Comparison of ENCODE assay signal across 14 cellular contexts in the genomic region with DNA sequence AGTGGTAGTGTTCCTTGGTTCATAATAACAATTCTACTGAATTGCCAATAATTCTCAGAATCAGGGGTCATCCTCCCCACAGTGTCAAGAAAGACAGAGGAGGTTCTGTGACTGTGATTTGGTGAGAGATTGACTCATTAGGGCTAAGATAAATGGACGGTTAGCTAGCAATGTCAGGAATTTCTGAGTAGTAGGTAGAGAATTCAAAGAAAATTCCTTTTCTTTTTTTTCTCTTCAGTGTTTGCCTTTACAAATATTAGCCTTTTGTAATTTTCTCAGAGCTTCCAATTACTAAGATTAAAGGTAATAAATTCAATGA. TPM values are rescaled to one million over a fixed set of nuclear protein-coding genes. Genes with fewer than 3 reads are reported as not detected.
DNase-seq lines count a peak whose midpoint lies in the region; ATAC-seq, FAIRE-seq and TF ChIP-seq lines count a peak whose summit lies in the region.
"Had no signal": no experiment of that assay in that cellular context is flagged by ENCODE, and none has a peak within 500 bp of the region (broad histone marks: within the 10 kb centered on the region; RNA-seq: fewer than 3 reads in every experiment).

No MANE protein-coding gene starts in this region.

- H2BK15ac ChIP-seq in H1 (ENCODE audit: low read length), result no peak overlapping the region

- H3K4me3 ChIP-seq in PC-3 (ENCODE audit: low read length), result no peak overlapping the region
- no peak overlapping the region for H3K4me3 ChIP-seq in H1 (ENCODE audit: extremely low read depth in 1 of 4, insufficient read depth in 2 of 4, low read depth in 3 of 4, low read length in 4 of 4)
- H3K4me3 ChIP-seq: coronary artery, right atrium auricular region had no signal

- H3K9me3 ChIP-seq in PC-3 (ENCODE audit: low read length) (no peaks in the 10 kb centered on the region), H1 (ENCODE audit: insufficient read depth in 2 of 2, low read depth in 1 of 2, low read length in 1 of 2) (no peaks in the 10 kb centered on the region; a peak in 1 of 4 replicates)
- H3K9me3 ChIP-seq: right atrium auricular region had no signal

- H3K4me1 Mint-ChIP-seq in activated CD4-positive, alpha-beta memory T cell treated with anti-CD3 and anti-CD28 coated beads, Interleukin-2, amount 10 ng/mL, durations not matched to agents 7 days and 5 days, result peaks cover 20% of the 10 kb centered on the region

- no peak overlapping the region for H2BK5ac ChIP-seq in H1 (ENCODE audit: low read depth, low read length)

- TF ChIP-seq CTCF in PC-3 (conservative IDR thresholded peaks at IDR 0.05; ENCODE audit: low read depth, low read length) (no peak), H1 (IDR thresholded peaks at IDR 0.05; ENCODE audit: control extremely low read depth in 1 of 3, insufficient read depth in 1 of 3, low read depth in 1 of 3, low read length in 3 of 3) (no peak)

- no peak overlapping the region for H2BK120ac ChIP-seq in H1 (replicated peaks; ENCODE audit: low read depth, low read length)

- no peaks in the 10 kb centered on the region; the same call in 1 of the 2 replicates for H3K23me2 ChIP-seq in H1 (ENCODE audit: low read depth, low read length)

- H3K79me2 ChIP-seq in PC-3 (ENCODE audit: low read length) (no peaks in the 10 kb centered on the region), H1 (ENCODE audit: control insufficient read depth in 1 of 2, insufficient read depth in 2 of 2, low read length in 2 of 2) (no peaks in the 10 kb centered on the region)

- no peak for TF ChIP-seq POLR2A in H1 (IDR thresholded peaks at IDR 0.05; ENCODE audit: control extremely low read depth in 1 of 2, low read depth in 2 of 2, low read length in 2 of 2)

- no peaks in the 10 kb centered on the region for H3K9me2 ChIP-seq in PC-3 (replicated peaks; ENCODE audit: low read length)

- no peak overlapping the region for H3K56ac ChIP-seq in H1 (replicated peaks; ENCODE audit: insufficient read length, low read depth, low read length)

- no peak overlapping the region for H2BK20ac ChIP-seq in H1 (ENCODE audit: low read length)

- H3K4me1 ChIP-seq in PC-3 (ENCODE audit: insufficient read depth, low read length) (peaks cover 23% of the 10 kb centered on the region), H1 (replicated peaks in 1 of 4; ENCODE audit: control insufficient read depth in 3 of 4, insufficient read depth in 4 of 4, low read length in 3 of 4) (peaks cover 0 to 9% (median under 1%) of the 10 kb centered on the region in 4 experiments; a peak in 1 of 7 replicates)
- H3K4me1 ChIP-seq: right atrium auricular region had no signal

- H3K4me2 ChIP-seq in PC-3 (ENCODE audit: low read length), result peak overlapping the region; percentile 36
- H3K4me2 ChIP-seq in H1 (ENCODE audit: insufficient read depth in 1 of 2, low read depth in 2 of 2, low read length in 2 of 2), result no peak overlapping the region

- H3F3A ChIP-seq in PC-3 (ENCODE audit: low read length, unreplicated experiment), result no peaks in the 10 kb centered on the region

- intact Hi-C loops in PC-3 (cut with micrococcal nuclease), result no loop called here

- ATAC-seq in PC-3 (peak; percentile 80), GM21423 (IDR thresholded peaks at IDR 0.05; ENCODE audit: unreplicated experiment) (no peak), GM19351 (IDR thresholded peaks at IDR 0.05; ENCODE audit: unreplicated experiment) (no peak), GM19328 (IDR thresholded peaks at IDR 0.05; ENCODE audit: unreplicated experiment) (no peak)
- ATAC-seq: stimulated activated naive CD8-positive, alpha-beta T cell treated with anti-CD3 and anti-CD28 coated beads, Interleukin-15, amount 100 ng/mL, for 72 hours had no signal

- CTCF ChIA-PET in PC-3 (lab: Charles Lee) (interaction anchor here (0.6 to 0.7 kb wide), 2 partner anchors 14 to 425 kb away, joined by 3 read pairs; no protein-coding TSS in a partner anchor), H1 (lab: Charles Lee; ENCODE audit: partially characterized antibody) (interaction anchor here (0.8 to 1.8 kb wide), 5 partner anchors 10 to 367 kb away, joined by 3 to 7 read pairs (median 6); no protein-coding TSS in a partner anchor)
- CTCF ChIA-PET in activated CD4-positive, alpha-beta memory T cell treated with anti-CD3 and anti-CD28 coated beads, Interleukin-2, amount 10 ng/mL, durations not matched to agents 7 days and 5 days (lab: Charles Lee), result interaction anchor here (1.4 to 2.7 kb wide), 2 partner anchors 14 to 457 kb away, joined by 3 to 12 read pairs; no protein-coding TSS in a partner anchor

- H3K27ac ChIP-seq in PC-3 (ENCODE audit: low read length) (0 out of 2 replicates have a peak overlapping the region, but pooled peaks have one; percentile 2), H1 (ENCODE audit: low read depth, low read length) (no peak overlapping the region)
- H3K27ac ChIP-seq: coronary artery, right atrium auricular region had no signal

- peak; percentile 68 for DNase-seq in Daoy (ENCODE audit: low read depth)
- DNase-seq in PC-3, result peak; percentile 79
- no peak for DNase-seq in H1 (ENCODE audit: low read depth in 1 of 2, low spot score in 2 of 2)
- peak; percentile 31 for DNase-seq in myocyte (ENCODE audit: low read depth)
- DNase-seq in activated CD4-positive, alpha-beta memory T cell treated with anti-CD3 and anti-CD28 coated beads, Interleukin-2, amount 10 ng/mL, durations not matched to agents 7 days and 5 days, result no peak
- DNase-seq: H9; NCI-H1092 treated with DMSO at 0.1 percent for 48 hours; stimulated activated naive CD8-positive, alpha-beta T cell treated with anti-CD3 and anti-CD28 coated beads, Interleukin-15, amount 100 ng/mL, for 72 hours had no signal

- whole genome bisulfite sequencing in H1 (ENCODE audit: extremely low coverage in 1 of 2, insufficient coverage in 1 of 2, insufficient read length in 1 of 2, insufficient replicate concordance in 2 of 2, low coverage in 1 of 2, low lambda C conversion rate in 2 of 2, missing lambda C conversion rate in 1 of 2), 2 experiments, result 53% methylated on average over 1 of the region's 1 CpG; no CpG with 5 or more reads in 1 of the 2 experiments

- H3K9me3 Mint-ChIP-seq in activated CD4-positive, alpha-beta memory T cell treated with anti-CD3 and anti-CD28 coated beads, Interleukin-2, amount 10 ng/mL, durations not matched to agents 7 days and 5 days, result no peaks in the 10 kb centered on the region
- H3K9me3 Mint-ChIP-seq: activated naive CD4-positive, alpha-beta T cell treated with anti-CD3 and anti-CD28 coated beads, Interleukin-2, amount 50 U/mL, for 24 hours; H9; stimulated activated naive CD8-positive, alpha-beta T cell treated with anti-CD3 and anti-CD28 coated beads, Interleukin-15, amount 100 ng/mL, for 72 hours had no signal

- no peak overlapping the region for H4K8ac ChIP-seq in H1 (ENCODE audit: extremely low read depth, insufficient read depth, low read length)

- no peaks in the 10 kb centered on the region for H3K36me3 Mint-ChIP-seq in activated CD4-positive, alpha-beta memory T cell treated with anti-CD3 and anti-CD28 coated beads, Interleukin-2, amount 10 ng/mL, durations not matched to agents 7 days and 5 days (ENCODE audit: low read depth)
- H3K36me3 Mint-ChIP-seq: activated naive CD4-positive, alpha-beta T cell treated with anti-CD3 and anti-CD28 coated beads, Interleukin-2, amount 50 U/mL, for 24 hours had no signal

- H2AFZ ChIP-seq in PC-3 (ENCODE audit: low read length), result no peak overlapping the region
- H2AFZ ChIP-seq in H1 (ENCODE audit: low read length), result no peak overlapping the region

- no peak overlapping the region for H3K4ac ChIP-seq in H1 (replicated peaks; ENCODE audit: insufficient read length, low read depth, low read length)

- H3K27ac Mint-ChIP-seq in activated CD4-positive, alpha-beta memory T cell treated with anti-CD3 and anti-CD28 coated beads, Interleukin-2, amount 10 ng/mL, durations not matched to agents 7 days and 5 days, result no peak overlapping the region
- H3K27ac Mint-ChIP-seq: activated naive CD4-positive, alpha-beta T cell treated with anti-CD3 and anti-CD28 coated beads, Interleukin-2, amount 50 U/mL, for 24 hours; H9; stimulated activated naive CD8-positive, alpha-beta T cell treated with anti-CD3 and anti-CD28 coated beads, Interleukin-15, amount 100 ng/mL, for 72 hours had no signal

- BruUV-seq in PC-3 (replicated peaks; lab: Mats Ljungman, UMichigan), result no TSS peak

- H4K91ac ChIP-seq in H1 (replicated peaks; ENCODE audit: insufficient read length, low read length), result no peak overlapping the region

- H3K9ac ChIP-seq in PC-3 (ENCODE audit: low read length) (no peak overlapping the region), H1 (replicated peaks in 1 of 4; ENCODE audit: extremely low read depth in 1 of 4, low read depth in 3 of 4, low read length in 3 of 4) (no peak overlapping the region)

- H3K27me3 Mint-ChIP-seq in activated CD4-positive, alpha-beta memory T cell treated with anti-CD3 and anti-CD28 coated beads, Interleukin-2, amount 10 ng/mL, durations not matched to agents 7 days and 5 days, result peaks cover 8% of the 10 kb centered on the region

- FAIRE-seq in H1 (lab: Jason Lieb, UNC), result no peak

- H3K79me1 ChIP-seq in H1 (ENCODE audit: low read depth, low read length), result no peaks in the 10 kb centered on the region

- no peak overlapping the region for H2AK5ac ChIP-seq in H1 (ENCODE audit: low read depth, low read length)

- H3K4me3 Mint-ChIP-seq in activated CD4-positive, alpha-beta memory T cell treated with anti-CD3 and anti-CD28 coated beads, Interleukin-2, amount 10 ng/mL, durations not matched to agents 7 days and 5 days, result no peak overlapping the region
- H3K4me3 Mint-ChIP-seq: activated naive CD4-positive, alpha-beta T cell treated with anti-CD3 and anti-CD28 coated beads, Interleukin-2, amount 50 U/mL, for 24 hours; H9; stimulated activated naive CD8-positive, alpha-beta T cell treated with anti-CD3 and anti-CD28 coated beads, Interleukin-15, amount 100 ng/mL, for 72 hours had no signal

- POLR2A ChIA-PET in PC-3 (lab: Charles Lee; ENCODE audit: unreplicated experiment) (no interaction called here), H1 (lab: Charles Lee; ENCODE audit: partially characterized antibody) (interaction anchor here (1.5 kb wide), 1 partner anchor 16 kb away, joined by 5 read pairs; no protein-coding TSS in a partner anchor)
- POLR2A ChIA-PET in activated CD4-positive, alpha-beta memory T cell treated with anti-CD3 and anti-CD28 coated beads, Interleukin-2, amount 10 ng/mL, durations not matched to agents 7 days and 5 days (lab: Charles Lee), result no interaction called here

- H3K27me3 ChIP-seq in PC-3 (ENCODE audit: low read length) (no peaks in the 10 kb centered on the region), H1 (replicated peaks in 1 of 4; ENCODE audit: control insufficient read depth in 3 of 4, extremely low read depth in 1 of 4, insufficient read depth in 3 of 4, low read length in 3 of 4) (no peaks in the 10 kb centered on the region)
- H3K27me3 ChIP-seq: right atrium auricular region had no signal

- H3K36me3 ChIP-seq in PC-3 (ENCODE audit: low read depth, low read length) (no peaks in the 10 kb centered on the region), H1 (ENCODE audit: control insufficient read depth in 2 of 4, insufficient read depth in 4 of 4, low read length in 3 of 4) (no peaks in the 10 kb centered on the region)
- H3K36me3 ChIP-seq: right atrium auricular region had no signal

- no peak overlapping the region for H4K5ac ChIP-seq in H1 (ENCODE audit: insufficient read length, low read depth, low read length)

- no peak overlapping the region for H2BK12ac ChIP-seq in H1 (ENCODE audit: low read depth, low read length)

- H3K18ac ChIP-seq in H1 (ENCODE audit: extremely low read depth, low read length), result no peak overlapping the region

- H3K14ac ChIP-seq in H1 (ENCODE audit: insufficient read length), result no peak overlapping the region

- TF ChIP-seq RAD21 in H1 (IDR thresholded peaks at IDR 0.05 in 1 of 2, conservative IDR thresholded peaks at IDR 0.05 in 1 of 2; ENCODE audit: low read depth in 2 of 2, low read length in 2 of 2), result no peak

- TF ChIP-seq EP300 in H1 (IDR thresholded peaks at IDR 0.05; ENCODE audit: borderline replicate concordance in 1 of 2, low read depth in 2 of 2, low read length in 2 of 2), result no peak

- no peak overlapping the region for H3K23ac ChIP-seq in H1 (ENCODE audit: insufficient read length)

- H4K20me1 ChIP-seq in PC-3 (ENCODE audit: low read length) (no peaks in the 10 kb centered on the region), H1 (replicated peaks in 1 of 2; ENCODE audit: control insufficient read depth in 1 of 2, insufficient read depth in 2 of 2, low read length in 2 of 2) (no peaks in the 10 kb centered on the region)

RNA-seq across cellular contexts. Expression of gene CRIM1, which starts 16.8 kb away (rescaled TPM):
- total RNA-seq in Daoy (2014; rRNA removed; shearing (Covaris generic)), result 81.5 and 95.4 TPM in 2 replicates
- total RNA-seq in PC-3 (2014; rRNA removed) (70.7 and 85.7 TPM in 2 replicates), myocyte (38.8 and 41.2 TPM in 2 replicates)
- total RNA-seq in H1 (2021; fragmentation: NEBNext Ultra II Directional; extraction: Animal tissue kit (Norgen Biotek cat#: 25700)), result 27.4 and 28.4 TPM in 2 replicates
- polyA plus RNA-seq in H1 (2011; rRNA removed), result 9.4 and 13.8 TPM in 2 replicates
- 13.0 TPM for polyA plus RNA-seq in H1 (2011; cell fraction: cytosol; rRNA removed)
- polyA plus RNA-seq in H1 (2011; cell fraction: nucleus; rRNA removed), result 46.3 TPM
- 9.4 to 16.8 TPM (median 12.1 TPM) in 4 replicates for polyA plus RNA-seq in H1 (2012, experiment 1 of 2)
- 1.1 TPM for polyA plus RNA-seq in H1 (2012, experiment 2 of 2)
- 18.4 TPM for polyA plus RNA-seq in H1 (2013, experiment 1 of 2)
- 18.2 TPM for polyA plus RNA-seq in H1 (2013, experiment 2 of 2)
- 73.3 and 108 TPM in 2 replicates for polyA minus RNA-seq in H1 (2011; rRNA and poly(A)+ RNA removed)
- polyA minus RNA-seq in H1 (2011; cell fraction: cytosol; rRNA and poly(A)+ RNA removed), result 54.9 TPM
- 133 TPM for polyA minus RNA-seq in H1 (2011; cell fraction: nucleus; rRNA and poly(A)+ RNA removed)
- polyA plus RNA-seq in myocyte (2012), result 158 TPM
- 1 to 10 TPM; 5.4 to 6.6 TPM for total RNA-seq in activated CD4-positive, alpha-beta memory T cell treated with anti-CD3 and anti-CD28 coated beads, Interleukin-2, amount 10 ng/mL, durations not matched to agents 7 days and 5 days

Comparison
In these comparisons a context has a peak if more than half of its experiments do, and no peak if none do; other contexts are left out.
1. DNase-seq: peak in Daoy (single experiment), PC-3 (single experiment) and myocyte (single experiment); none in H1 (0 of 2) and activated CD4-positive, alpha-beta memory T cell treated with anti-CD3 and anti-CD28 coated beads, Interleukin-2, amount 10 ng/mL, durations not matched to agents 7 days and 5 days (single experiment).